In genomic region chr11:75523811-75524401, GRCh38 we compare ENCODE assay signal across 1 cellular context.
TF ChIP-seq lines count a peak whose summit lies in the region.

No MANE protein-coding gene starts in this region.

TF ChIP-seq in GM23338, 12 proteins besides CTCF, POLR2A, EP300 and RAD21:
- TF ChIP-seq, protein P1, sequence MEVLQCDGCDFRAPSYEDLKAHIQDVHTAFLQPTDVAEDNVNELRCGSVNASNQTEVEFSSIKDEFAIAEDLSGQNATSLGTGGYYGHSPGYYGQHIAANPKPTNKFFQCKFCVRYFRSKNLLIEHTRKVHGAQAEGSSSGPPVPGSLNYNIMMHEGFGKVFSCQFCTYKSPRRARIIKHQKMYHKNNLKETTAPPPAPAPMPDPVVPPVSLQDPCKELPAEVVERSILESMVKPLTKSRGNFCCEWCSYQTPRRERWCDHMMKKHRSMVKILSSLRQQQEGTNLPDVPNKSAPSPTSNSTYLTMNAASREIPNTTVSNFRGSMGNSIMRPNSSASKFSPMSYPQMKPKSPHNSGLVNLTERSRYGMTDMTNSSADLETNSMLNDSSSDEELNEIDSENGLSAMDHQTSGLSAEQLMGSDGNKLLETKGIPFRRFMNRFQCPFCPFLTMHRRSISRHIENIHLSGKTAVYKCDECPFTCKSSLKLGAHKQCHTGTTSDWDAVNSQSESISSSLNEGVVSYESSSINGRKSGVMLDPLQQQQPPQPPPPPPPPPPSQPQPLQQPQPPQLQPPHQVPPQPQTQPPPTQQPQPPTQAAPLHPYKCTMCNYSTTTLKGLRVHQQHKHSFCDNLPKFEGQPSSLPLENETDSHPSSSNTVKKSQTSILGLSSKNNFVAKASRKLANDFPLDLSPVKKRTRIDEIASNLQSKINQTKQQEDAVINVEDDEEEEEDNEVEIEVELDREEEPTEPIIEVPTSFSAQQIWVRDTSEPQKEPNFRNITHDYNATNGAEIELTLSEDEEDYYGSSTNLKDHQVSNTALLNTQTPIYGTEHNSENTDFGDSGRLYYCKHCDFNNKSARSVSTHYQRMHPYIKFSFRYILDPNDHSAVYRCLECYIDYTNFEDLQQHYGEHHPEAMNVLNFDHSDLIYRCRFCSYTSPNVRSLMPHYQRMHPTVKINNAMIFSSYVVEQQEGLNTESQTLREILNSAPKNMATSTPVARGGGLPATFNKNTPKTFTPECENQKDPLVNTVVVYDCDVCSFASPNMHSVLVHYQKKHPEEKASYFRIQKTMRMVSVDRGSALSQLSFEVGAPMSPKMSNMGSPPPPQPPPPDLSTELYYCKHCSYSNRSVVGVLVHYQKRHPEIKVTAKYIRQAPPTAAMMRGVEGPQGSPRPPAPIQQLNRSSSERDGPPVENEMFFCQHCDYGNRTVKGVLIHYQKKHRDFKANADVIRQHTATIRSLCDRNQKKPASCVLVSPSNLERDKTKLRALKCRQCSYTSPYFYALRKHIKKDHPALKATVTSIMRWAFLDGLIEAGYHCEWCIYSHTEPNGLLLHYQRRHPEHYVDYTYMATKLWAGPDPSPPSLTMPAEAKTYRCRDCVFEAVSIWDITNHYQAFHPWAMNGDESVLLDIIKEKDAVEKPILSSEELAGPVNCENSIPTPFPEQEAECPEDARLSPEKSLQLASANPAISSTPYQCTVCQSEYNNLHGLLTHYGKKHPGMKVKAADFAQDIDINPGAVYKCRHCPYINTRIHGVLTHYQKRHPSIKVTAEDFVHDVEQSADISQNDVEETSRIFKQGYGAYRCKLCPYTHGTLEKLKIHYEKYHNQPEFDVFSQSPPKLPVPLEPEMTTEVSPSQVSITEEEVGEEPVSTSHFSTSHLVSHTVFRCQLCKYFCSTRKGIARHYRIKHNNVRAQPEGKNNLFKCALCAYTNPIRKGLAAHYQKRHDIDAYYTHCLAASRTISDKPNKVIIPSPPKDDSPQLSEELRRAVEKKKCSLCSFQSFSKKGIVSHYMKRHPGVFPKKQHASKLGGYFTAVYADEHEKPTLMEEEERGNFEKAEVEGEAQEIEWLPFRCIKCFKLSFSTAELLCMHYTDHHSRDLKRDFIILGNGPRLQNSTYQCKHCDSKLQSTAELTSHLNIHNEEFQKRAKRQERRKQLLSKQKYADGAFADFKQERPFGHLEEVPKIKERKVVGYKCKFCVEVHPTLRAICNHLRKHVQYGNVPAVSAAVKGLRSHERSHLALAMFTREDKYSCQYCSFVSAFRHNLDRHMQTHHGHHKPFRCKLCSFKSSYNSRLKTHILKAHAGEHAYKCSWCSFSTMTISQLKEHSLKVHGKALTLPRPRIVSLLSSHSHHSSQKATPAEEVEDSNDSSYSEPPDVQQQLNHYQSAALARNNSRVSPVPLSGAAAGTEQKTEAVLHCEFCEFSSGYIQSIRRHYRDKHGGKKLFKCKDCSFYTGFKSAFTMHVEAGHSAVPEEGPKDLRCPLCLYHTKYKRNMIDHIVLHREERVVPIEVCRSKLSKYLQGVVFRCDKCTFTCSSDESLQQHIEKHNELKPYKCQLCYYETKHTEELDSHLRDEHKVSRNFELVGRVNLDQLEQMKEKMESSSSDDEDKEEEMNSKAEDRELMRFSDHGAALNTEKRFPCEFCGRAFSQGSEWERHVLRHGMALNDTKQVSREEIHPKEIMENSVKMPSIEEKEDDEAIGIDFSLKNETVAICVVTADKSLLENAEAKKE (CRISPR knock-in tag; IDR thresholded peaks at IDR 0.05): no peak
- TF ChIP-seq ZNF114 (CRISPR knock-in tag; IDR thresholded peaks at IDR 0.05) (no peak), EZH2phosphoT487 (IDR thresholded peaks at IDR 0.05; ENCODE audit: unreplicated experiment) (no peak)
TF ChIP-seq in GM23338: peak in this region for 0.
